ENCODE assay signal across 24 cellular contexts in genomic region chr1:205291577-205291976, GRCh38. TPM values are rescaled to one million over a fixed set of nuclear protein-coding genes. Genes with fewer than 3 reads are reported as not detected.
DNase-seq lines count a peak whose midpoint lies in the region; ATAC-seq and TF ChIP-seq lines count a peak whose summit lies in the region.
"Had no signal": no experiment of that assay in that cellular context is flagged by ENCODE, and none has a peak within 500 bp of the region (broad histone marks: within the 10 kb centered on the region; RNA-seq: fewer than 3 reads in every experiment).

No MANE protein-coding gene starts in this region.

- H3K27ac Mint-ChIP-seq in CD14-positive monocyte (peak overlapping the region in 4 of 7 donors; percentile 12 to 54 (median 32)), WTC11 (peak overlapping the region; percentile 23; the same call in 1 of the 2 replicates), neural progenitor cell (peak overlapping the region; percentile 69)

- H3F3A ChIP-seq in DOHH2 (ENCODE audit: control insufficient read depth, insufficient read depth) (peaks cover 19% of the 10 kb centered on the region), neural progenitor cell (ENCODE audit: low read depth) (peaks cover 44% of the 10 kb centered on the region)

- peaks cover 51% of the 10 kb centered on the region for H3K4me1 Mint-ChIP-seq in CD14-positive monocyte
- peaks cover 53% of the 10 kb centered on the region for H3K4me1 Mint-ChIP-seq in WTC11
- H3K4me1 Mint-ChIP-seq in neural progenitor cell: peaks cover 64% of the 10 kb centered on the region

- H3K9ac ChIP-seq in neural progenitor cell: no peak overlapping the region

- TF ChIP-seq CTCF in CD14-positive monocyte (IDR thresholded peaks at IDR 0.05): no peak
- TF ChIP-seq CTCF in DOHH2 (IDR thresholded peaks at IDR 0.05; ENCODE audit: low read depth, low read length, poor library complexity, severe bottlenecking): no peak
- no peak for TF ChIP-seq CTCF in WTC11 (IDR thresholded peaks at IDR 0.05)
- no peak for TF ChIP-seq CTCF in neural progenitor cell (IDR thresholded peaks at IDR 0.05)
- TF ChIP-seq CTCF in left lung (IDR thresholded peaks at IDR 0.05): no peak

- H3K79me2 ChIP-seq in DOHH2 (ENCODE audit: control insufficient read depth, low read length) (no peaks in the 10 kb centered on the region), neural progenitor cell (ENCODE audit: low read depth) (no peaks in the 10 kb centered on the region)

- H2AFZ ChIP-seq in neural progenitor cell (replicated peaks): no peak overlapping the region

- H3K4me1 ChIP-seq in DOHH2 (ENCODE audit: control insufficient read depth, low read length): peaks cover 80% of the 10 kb centered on the region
- H3K4me1 ChIP-seq in neural progenitor cell: peaks cover 43% of the 10 kb centered on the region
- peaks cover 14 to 40% of the 10 kb centered on the region in 2 donors for H3K4me1 ChIP-seq in left lung

- ATAC-seq in WTC11 (no peak), left lung (no peak), HG02870 (IDR thresholded peaks at IDR 0.05; ENCODE audit: unreplicated experiment) (no peak)

- H3K36me3 ChIP-seq in DOHH2 (ENCODE audit: control insufficient read depth, low read length) (peaks cover 9% of the 10 kb centered on the region), neural progenitor cell (no peaks in the 10 kb centered on the region), left lung (no peaks in the 10 kb centered on the region)

- DNase-seq in CD14-positive monocyte (ENCODE audit: low spot score) (no peak), WTC11 (ENCODE audit: low spot score) (no peak), neural progenitor cell (ENCODE audit: low spot score) (no peak), left lung (no peak), ecto neural progenitor cell (ENCODE audit: low spot score) (no peak), cortex of kidney (lab: John Stamatoyannopoulos, UW) (no peak)
- DNase-seq: activated CD4-positive, alpha-beta T cell treated with anti-CD3 and anti-CD28 coated beads, Interleukin-2, amount 50 U/mL, for 48 hours; activated CD4-positive, CD25-positive, alpha-beta regulatory T cell; activated effector memory CD4-positive, alpha-beta T cell treated with Interleukin-2 at 50 U/mL for 16 hours; C1 segment of cervical spinal cord; dermis blood vessel endothelial cell; H7; NCI-H187; NCI-H2171 treated with DMSO at 0.1 percent for 48 hours; NCI-H524 treated with DMSO at 0.1 percent for 48 hours; NK-92 treated with Interleukin-12 subunit alpha and Interleukin-12 subunit beta, amount 100 ng/mL, for 24 hours; SIG-M5; stimulated activated CD4-positive, alpha-beta T cell treated with anti-CD3 and anti-CD28 coated beads, Interleukin-1b, Interleukin-23, amount 100 ng/mL, for 48 hours; substantia nigra; SW 1271 had no signal

- H3K9me3 ChIP-seq in DOHH2 (ENCODE audit: control insufficient read depth, insufficient read depth, low read length) (no peaks in the 10 kb centered on the region), neural progenitor cell (ENCODE audit: low read depth) (no peaks in the 10 kb centered on the region), left lung (no peaks in the 10 kb centered on the region)

- H3K9me3 Mint-ChIP-seq in CD14-positive monocyte: no peaks in the 10 kb centered on the region
- no peaks in the 10 kb centered on the region for H3K9me3 Mint-ChIP-seq in WTC11
- H3K9me3 Mint-ChIP-seq in neural progenitor cell: no peaks in the 10 kb centered on the region
- H3K9me3 Mint-ChIP-seq: central memory CD8-positive, alpha-beta T cell had no signal

- H3K4me3 Mint-ChIP-seq in CD14-positive monocyte (no peak overlapping the region), WTC11 (no peak overlapping the region), neural progenitor cell (no peak overlapping the region)
- H3K4me3 Mint-ChIP-seq: central memory CD8-positive, alpha-beta T cell had no signal

- intact Hi-C loops in CD14-positive monocyte (cut with micrococcal nuclease): no loop called here
- intact Hi-C loops in left lung (cut with DNase I): no loop called here

- no peaks in the 10 kb centered on the region for H3K36me3 Mint-ChIP-seq in CD14-positive monocyte
- H3K36me3 Mint-ChIP-seq in WTC11: no peaks in the 10 kb centered on the region
- no peaks in the 10 kb centered on the region for H3K36me3 Mint-ChIP-seq in neural progenitor cell

- POLR2A ChIA-PET in WTC11 (lab: Charles Lee): no interaction called here

- H3K9me2 ChIP-seq in DOHH2 (replicated peaks; ENCODE audit: control insufficient read depth, low read length): no peaks in the 10 kb centered on the region

- H3K4me3 ChIP-seq in DOHH2 (ENCODE audit: low read length) (no peak overlapping the region), neural progenitor cell (no peak overlapping the region), left lung (no peak overlapping the region)
- H3K4me3 ChIP-seq: smooth muscle cell had no signal

- H3K27me3 Mint-ChIP-seq in CD14-positive monocyte (ENCODE audit: low read depth in 3 of 3) (peaks cover 0 to 4% (median 3%) of the 10 kb centered on the region in 3 donors), WTC11 (ENCODE audit: low read depth) (no peaks in the 10 kb centered on the region; the same call in 1 of the 2 replicates), neural progenitor cell (ENCODE audit: insufficient read depth, low read depth) (peaks cover 6% of the 10 kb centered on the region)
- H3K27me3 Mint-ChIP-seq: central memory CD8-positive, alpha-beta T cell had no signal

- H3K4me2 ChIP-seq in DOHH2 (ENCODE audit: low read length) (peak overlapping the region; percentile 9; the same call in 1 of the 2 replicates), neural progenitor cell (no peak overlapping the region)
- H3K4me2 ChIP-seq: smooth muscle cell had no signal

- H4K20me1 ChIP-seq in DOHH2 (ENCODE audit: control insufficient read depth, insufficient read depth, low read depth, low read length) (no peaks in the 10 kb centered on the region), neural progenitor cell (ENCODE audit: low read depth) (no peaks in the 10 kb centered on the region)

- no peaks in the 10 kb centered on the region for H3K27me3 ChIP-seq in DOHH2 (ENCODE audit: control insufficient read depth, low read length)
- H3K27me3 ChIP-seq in neural progenitor cell: no peaks in the 10 kb centered on the region
- no peaks in the 10 kb centered on the region for H3K27me3 ChIP-seq in left lung

- H3K27ac ChIP-seq in DOHH2 (ENCODE audit: low read depth, low read length) (no peak overlapping the region), neural progenitor cell (no peak overlapping the region), left lung (no peak overlapping the region)

- CTCF ChIA-PET in WTC11 (lab: Charles Lee): interaction anchor here (0.8 to 1.6 kb wide), 2 partner anchors 9 to 34 kb away, joined by 3 to 5 read pairs; no protein-coding TSS in a partner anchor

TF ChIP-seq in WTC11, 78 proteins besides CTCF, POLR2A, EP300 and RAD21:
- TF ChIP-seq EMX1 (CRISPR knock-in tag; IDR thresholded peaks at IDR 0.05): no peak
- TF ChIP-seq CREB1 (CRISPR knock-in tag; IDR thresholded peaks at IDR 0.05): no peak
- no peak for TF ChIP-seq ETV6 (CRISPR knock-in tag; IDR thresholded peaks at IDR 0.05)

RNA-seq across cellular contexts. Expression of gene NUAK2, which starts 30.0 kb away (rescaled TPM):
- 10 to 100 TPM in 1 of 2 donors, 1 to 10 TPM in 1; 9.1 to 21.9 TPM for polyA plus RNA-seq in CD14-positive monocyte
- total RNA-seq in WTC11 (2021) (8.7 to 10.8 TPM (median 10.8 TPM) in 3 replicates), neural progenitor cell (ENCODE audit: low replicate concordance) (29.4 and 56.2 TPM in 2 replicates), left lung (10 to 100 TPM; 10.3 to 12.3 TPM)
